In genomic region chr2:10043906-10044601, GRCh38 we compare ENCODE assay signal across 8 cellular contexts. TPM values are rescaled to one million over a fixed set of nuclear protein-coding genes. Genes with fewer than 3 reads are reported as not detected.
A peak's percentile ranks its signal among the peaks of the same experiment; 100 is the strongest.
DNase-seq lines count a peak whose midpoint lies in the region; TF ChIP-seq lines count a peak whose summit lies in the region.

No MANE protein-coding gene starts in this region.

- H3K4me1 ChIP-seq in HEK293 (ENCODE audit: control insufficient read depth, insufficient read depth, low read length) (peaks cover 2% of the 10 kb centered on the region), left ventricle myocardium inferior (peaks cover 88% of the 10 kb centered on the region), prostate gland (replicated peaks) (no peaks in the 10 kb centered on the region)

- H3K9me3 Mint-ChIP-seq in type B pancreatic cell = no peaks in the 10 kb centered on the region

- H3K4me3 ChIP-seq in HEK293 (ENCODE audit: low read depth, low read length) (peak overlapping the region; percentile 62), NB4 (ENCODE audit: low read depth, low read length) (no peak overlapping the region), left ventricle myocardium inferior (peak overlapping the region; percentile 70), prostate gland (peak overlapping the region; percentile 53 to 56)

- WGBS in prostate gland = 11% methylated on average over 66 of the region's 90 CpGs

- H3K4me1 Mint-ChIP-seq in type B pancreatic cell (ENCODE audit: unreplicated experiment) = peaks cover 33% of the 10 kb centered on the region

- H3K9me3 ChIP-seq in HEK293 (ENCODE audit: control insufficient read depth, insufficient read depth, low read depth, low read length) = no peaks in the 10 kb centered on the region
- H3K9me3 ChIP-seq in left ventricle myocardium inferior (replicated peaks) = no peaks in the 10 kb centered on the region
- no peaks in the 10 kb centered on the region for H3K9me3 ChIP-seq in prostate gland

- H3K36me3 Mint-ChIP-seq in type B pancreatic cell = peaks cover 8% of the 10 kb centered on the region

- H3K4me3 Mint-ChIP-seq in type B pancreatic cell = peak overlapping the region; percentile 60

- POLR2A ChIA-PET in HEK293 (lab: Yijun Ruan, JAX) = interaction anchor here (0.6 to 3.0 kb wide), 4 partner anchors 11 to 509 kb away, joined by 4 to 17 read pairs (median 6); partner anchors contain the start of gene TAF1B

- CTCF ChIA-PET in HEK293 (lab: Yijun Ruan, JAX) = interaction anchor here (0.6 to 6.3 kb wide), 5 partner anchors 28 to 254 kb away, joined by 3 to 60 read pairs (median 4); no protein-coding TSS in a partner anchor

- peak overlapping the region; percentile 56 for H3K27ac Mint-ChIP-seq in type B pancreatic cell

- peaks cover 0 to 26% of the 10 kb centered on the region in 2 experiments; a peak in 1 of 3 replicates for H3K36me3 ChIP-seq in HEK293 (ENCODE audit: control insufficient read depth in 2 of 2, insufficient read depth in 1 of 2, low read length in 2 of 2)
- peaks cover 28% of the 10 kb centered on the region for H3K36me3 ChIP-seq in left ventricle myocardium inferior
- H3K36me3 ChIP-seq in prostate gland = no peaks in the 10 kb centered on the region

- DNase-seq in EH (ENCODE audit: low read depth) = peak; percentile 93
- peak; percentile 68 for DNase-seq in NB4 (ENCODE audit: low read depth)
- peak; percentile 90 for DNase-seq in T-helper 22 cell (ENCODE audit: low read depth)
- peak; percentile 99 for DNase-seq in left ventricle myocardium inferior
- DNase-seq in prostate gland (ENCODE audit: low spot score) = peak; percentile 95
- DNase-seq in type B pancreatic cell (ENCODE audit: extremely low spot score, unreplicated experiment) = peak; percentile 97

- intact Hi-C loops in left ventricle myocardium inferior (cut with micrococcal nuclease) (no loop called here), prostate gland (cut with DNase I) (no loop called here)

- no peak for TF ChIP-seq CTCF in HEK293 (tag by site-specific recombination; IDR thresholded peaks at IDR 0.05)
- no peak for TF ChIP-seq CTCF in NB4 (IDR thresholded peaks at IDR 0.05; ENCODE audit: low read depth, low read length)
- no peak for TF ChIP-seq CTCF in left ventricle myocardium inferior (IDR thresholded peaks at IDR 0.05; ENCODE audit: borderline replicate concordance)
- TF ChIP-seq CTCF in prostate gland (IDR thresholded peaks at IDR 0.05) = no peak
- no peak for TF ChIP-seq CTCF in type B pancreatic cell (conservative IDR thresholded peaks at IDR 0.05)

- no peaks in the 10 kb centered on the region for H3K27me3 ChIP-seq in left ventricle myocardium inferior (ENCODE audit: low read depth)
- no peaks in the 10 kb centered on the region for H3K27me3 ChIP-seq in prostate gland (replicated peaks; ENCODE audit: insufficient read depth)

- H3K27ac ChIP-seq in HEK293 (ENCODE audit: extremely low read depth, low read depth, low read length) (peak overlapping the region; percentile 96), angular gyrus (ENCODE audit: low read depth, low read length) (peak overlapping the region; percentile 78), left ventricle myocardium inferior (replicated peaks) (peak overlapping the region; percentile 100), prostate gland (peak overlapping the region; percentile 83 to 91)

- no peak for TF ChIP-seq POLR2A in NB4 (IDR thresholded peaks at IDR 0.05; ENCODE audit: extremely low read depth, insufficient read length)
- TF ChIP-seq POLR2A in prostate gland (IDR thresholded peaks at IDR 0.05) = no peak

- H3K27me3 Mint-ChIP-seq in type B pancreatic cell = peaks cover 15% of the 10 kb centered on the region

TF ChIP-seq in HEK293, 187 proteins besides CTCF, POLR2A, EP300 and RAD21 (continues in another document):
- TF ChIP-seq GLI2 (tag by site-specific recombination; IDR thresholded peaks at IDR 0.05; ENCODE audit: borderline replicate concordance, low read depth) (no peak), GLIS1 (tag by site-specific recombination; IDR thresholded peaks at IDR 0.05) (no peak), GFI1B (tag by site-specific recombination; IDR thresholded peaks at IDR 0.05) (no peak), ZBTB20 (tag by site-specific recombination; IDR thresholded peaks at IDR 0.05) (no peak), KLF8 (tag by site-specific recombination; IDR thresholded peaks at IDR 0.05) (peak; percentile 68; the same call in 1 of the 2 replicates), ZNF398 (tag by site-specific recombination; IDR thresholded peaks at IDR 0.05) (no peak), ZNF548 (tag by site-specific recombination; IDR thresholded peaks at IDR 0.05) (no peak), KLF1 (tag by site-specific recombination; IDR thresholded peaks at IDR 0.05) (peak; percentile 88), ZNF302 (tag by site-specific recombination; IDR thresholded peaks at IDR 0.05; ENCODE audit: low read depth) (no peak), ZNF274 (IDR thresholded peaks at IDR 0.05; ENCODE audit: low read length) (no peak), ZNF274 (tag by site-specific recombination; IDR thresholded peaks at IDR 0.05; ENCODE audit: borderline replicate concordance) (no peak), ZNF169 (tag by site-specific recombination; IDR thresholded peaks at IDR 0.05) (no peak), ZBTB26 (tag by site-specific recombination; optimal IDR thresholded peaks at IDR 0.05) (peak; percentile 54), KLF9 (tag by site-specific recombination; IDR thresholded peaks at IDR 0.05; ENCODE audit: low read depth) (peak; percentile 85), ZNF341 (tag by site-specific recombination; IDR thresholded peaks at IDR 0.05; ENCODE audit: low read depth) (no peak), HOXC10 (CRISPR knock-in tag; IDR thresholded peaks at IDR 0.05) (peak; percentile 95), ZNF37A (tag by site-specific recombination; IDR thresholded peaks at IDR 0.05) (no peak), ZSCAN30 (tag by site-specific recombination; IDR thresholded peaks at IDR 0.05) (no peak), ZNF558 (tag by site-specific recombination; IDR thresholded peaks at IDR 0.05) (no peak), PBX3 (CRISPR knock-in tag; IDR thresholded peaks at IDR 0.05) (peak; percentile 91), ZSCAN23 (tag by site-specific recombination; IDR thresholded peaks at IDR 0.05) (no peak), SALL2 (tag by site-specific recombination; IDR thresholded peaks at IDR 0.05; ENCODE audit: borderline replicate concordance) (no peak), ZNF473 (tag by site-specific recombination; IDR thresholded peaks at IDR 0.05) (no peak)

RNA-seq across cellular contexts. Expression of gene KLF11, which starts 0.7 kb away (rescaled TPM):
- total RNA-seq in left ventricle myocardium inferior (20.8 TPM), prostate gland (10 to 100 TPM in 1 of 2 donors, 1 to 10 TPM in 1; 4.3 to 37.9 TPM), type B pancreatic cell (ENCODE audit: low replicate concordance) (11.8 and 13.1 TPM in 2 replicates)

RNA-seq across cellular contexts. Expression of gene CYS1, which starts 36.2 kb away (rescaled TPM):
- total RNA-seq in left ventricle myocardium inferior (3.3 TPM), prostate gland (1 to 10 TPM; 1.5 to 5.2 TPM), type B pancreatic cell (ENCODE audit: low replicate concordance) (0.79 and 0.94 TPM in 2 replicates)
